Comparison of ENCODE assay signal across 8 cellular contexts in genomic region chr21:42145569-42146250, GRCh38.
DNase-seq lines count a peak whose midpoint lies in the region; ATAC-seq and TF ChIP-seq lines count a peak whose summit lies in the region.

No MANE protein-coding gene starts in this region.

- H3K27ac Mint-ChIP-seq in activated naive CD4-positive, alpha-beta T cell treated with anti-CD3 and anti-CD28 coated beads for 36 hours: no peak overlapping the region
- H3K27ac Mint-ChIP-seq in osteocyte (ENCODE audit: unreplicated experiment): no peak overlapping the region

- peaks cover 11% of the 10 kb centered on the region for H3K4me1 ChIP-seq in DOHH2 (ENCODE audit: control insufficient read depth, low read length)
- no peaks in the 10 kb centered on the region for H3K4me1 ChIP-seq in MM.1S (ENCODE audit: low read length)
- H3K4me1 ChIP-seq in transverse colon: peaks cover 0 to 10% (median 4%) of the 10 kb centered on the region in 4 donors

- H3K36me3 ChIP-seq in DOHH2 (ENCODE audit: control insufficient read depth, low read length): no peaks in the 10 kb centered on the region
- H3K36me3 ChIP-seq in MM.1S (replicated peaks; ENCODE audit: insufficient read depth, low read length): no peaks in the 10 kb centered on the region
- no peaks in the 10 kb centered on the region for H3K36me3 ChIP-seq in transverse colon

- no peak overlapping the region for H2AFZ ChIP-seq in MM.1S (ENCODE audit: low read length)

- no peak for TF ChIP-seq POLR2A in transverse colon (IDR thresholded peaks at IDR 0.05)

- H3K27me3 ChIP-seq in DOHH2 (ENCODE audit: control insufficient read depth, low read length) (no peaks in the 10 kb centered on the region; the same call in 1 of the 2 replicates), MM.1S (replicated peaks; ENCODE audit: insufficient read depth, low read length) (peaks cover 63% of the 10 kb centered on the region), transverse colon (no peaks in the 10 kb centered on the region)

- no peaks in the 10 kb centered on the region for H3K36me3 Mint-ChIP-seq in activated naive CD4-positive, alpha-beta T cell treated with anti-CD3 and anti-CD28 coated beads for 36 hours (ENCODE audit: low read depth)
- H3K36me3 Mint-ChIP-seq in osteocyte (ENCODE audit: unreplicated experiment): no peaks in the 10 kb centered on the region

- no peaks in the 10 kb centered on the region for H3K27me3 Mint-ChIP-seq in activated naive CD4-positive, alpha-beta T cell treated with anti-CD3 and anti-CD28 coated beads for 36 hours (ENCODE audit: low read depth)
- peaks cover 22% of the 10 kb centered on the region for H3K27me3 Mint-ChIP-seq in osteocyte (ENCODE audit: unreplicated experiment)

- no peak overlapping the region for H3K4me3 ChIP-seq in DOHH2 (ENCODE audit: low read length)
- no peak overlapping the region for H3K4me3 ChIP-seq in MM.1S (ENCODE audit: low read length)
- no peak overlapping the region for H3K4me3 ChIP-seq in transverse colon

- 34% methylated on average over 14 of the region's 14 CpGs; no CpG with 5 or more reads in 1 of the 2 donors for WGBS in transverse colon (ENCODE audit: low coverage in 1 of 2), 2 donors

- no peaks in the 10 kb centered on the region for H3K9me2 ChIP-seq in DOHH2 (replicated peaks; ENCODE audit: control insufficient read depth, low read length)
- H3K9me2 ChIP-seq in MM.1S (replicated peaks; ENCODE audit: insufficient read depth, low read length): no peaks in the 10 kb centered on the region

- no peaks in the 10 kb centered on the region for H3K9me3 Mint-ChIP-seq in activated naive CD4-positive, alpha-beta T cell treated with anti-CD3 and anti-CD28 coated beads for 36 hours
- no peaks in the 10 kb centered on the region for H3K9me3 Mint-ChIP-seq in osteocyte (ENCODE audit: unreplicated experiment)

- no peaks in the 10 kb centered on the region for H3K9me3 ChIP-seq in DOHH2 (ENCODE audit: control insufficient read depth, insufficient read depth, low read length)
- H3K9me3 ChIP-seq in MM.1S (replicated peaks; ENCODE audit: insufficient read depth, low read length): no peaks in the 10 kb centered on the region
- H3K9me3 ChIP-seq in transverse colon: no peaks in the 10 kb centered on the region

- H3K4me2 ChIP-seq in DOHH2 (ENCODE audit: low read length) (no peak overlapping the region), MM.1S (ENCODE audit: low read depth, low read length) (peak overlapping the region; percentile 10; the same call in 1 of the 2 replicates)

- peaks cover 7% of the 10 kb centered on the region for H3K4me1 Mint-ChIP-seq in activated naive CD4-positive, alpha-beta T cell treated with anti-CD3 and anti-CD28 coated beads for 36 hours (ENCODE audit: low read depth)
- H3K4me1 Mint-ChIP-seq in osteocyte (ENCODE audit: unreplicated experiment): peaks cover 3% of the 10 kb centered on the region

- TF ChIP-seq EP300 in transverse colon (IDR thresholded peaks at IDR 0.05; ENCODE audit: low read depth): no peak

- no peak for ATAC-seq in HG03521 (IDR thresholded peaks at IDR 0.05; ENCODE audit: unreplicated experiment)

- H3K27ac ChIP-seq in DOHH2 (ENCODE audit: low read depth, low read length): no peak overlapping the region
- H3K27ac ChIP-seq in MM.1S (ENCODE audit: low read length): no peak overlapping the region
- no peak overlapping the region for H3K27ac ChIP-seq in transverse colon

- no peaks in the 10 kb centered on the region for H3K79me2 ChIP-seq in DOHH2 (ENCODE audit: control insufficient read depth, low read length)
- H3K79me2 ChIP-seq in MM.1S (ENCODE audit: low read length): no peaks in the 10 kb centered on the region

- H3K4me3 Mint-ChIP-seq in activated naive CD4-positive, alpha-beta T cell treated with anti-CD3 and anti-CD28 coated beads for 36 hours: no peak overlapping the region
- H3K4me3 Mint-ChIP-seq in osteocyte (ENCODE audit: unreplicated experiment): no peak overlapping the region

- TF ChIP-seq CTCF in DOHH2 (IDR thresholded peaks at IDR 0.05; ENCODE audit: low read depth, low read length, poor library complexity, severe bottlenecking) (peak; percentile 95), MM.1S (IDR thresholded peaks at IDR 0.05; ENCODE audit: low read length) (peak; percentile 99), osteocyte (IDR thresholded peaks at IDR 0.05) (peak; percentile 89), transverse colon (IDR thresholded peaks at IDR 0.05) (peak; percentile 87 to 97 (median 95))

- intact Hi-C loops in activated naive CD4-positive, alpha-beta T cell treated with anti-CD3 and anti-CD28 coated beads for 36 hours (cut with micrococcal nuclease): loop anchor here (1.0 to 10.0 kb wide), 5 partner anchors 113 to 379 kb away; no protein-coding TSS in a partner anchor
- intact Hi-C loops in transverse colon (cut with DNase I; ENCODE audit: low total_unique reads): loop anchor here (5.0 kb wide), 1 partner anchor 112 kb away; no protein-coding TSS in a partner anchor

- H3F3A ChIP-seq in DOHH2 (ENCODE audit: control insufficient read depth, insufficient read depth): no peaks in the 10 kb centered on the region
- no peaks in the 10 kb centered on the region for H3F3A ChIP-seq in MM.1S (ENCODE audit: insufficient read depth, low read length)

- in situ Hi-C loops in transverse colon (cut with MboI; ENCODE audit: low pct_ligation_motif_present in 1 of 4, low pct_unique_long_range_greater_than_20kb in 1 of 4, low sequenced_read_pairs in 3 of 4): loop anchor here in 3 of 4 donors (5.0 to 10.0 kb wide), 3 partner anchors 112 to 299 kb away; no protein-coding TSS in a partner anchor

- H3K9ac ChIP-seq in MM.1S (ENCODE audit: low read length): no peak overlapping the region

- 0 out of 2 replicates have a peak, but pooled peaks cover 4% of the 10 kb centered on the region for H4K20me1 ChIP-seq in DOHH2 (ENCODE audit: control insufficient read depth, insufficient read depth, low read depth, low read length)
- no peaks in the 10 kb centered on the region for H4K20me1 ChIP-seq in MM.1S (ENCODE audit: insufficient read depth, low read length)

- DNase-seq in MM.1S: peak; percentile 68
- DNase-seq in SK-N-DZ (ENCODE audit: low spot score): peak; percentile 33
- peak; percentile 77 for DNase-seq in activated naive CD4-positive, alpha-beta T cell treated with anti-CD3 and anti-CD28 coated beads for 36 hours
- DNase-seq in glomerular endothelial cell (ENCODE audit: extremely low read depth, low read depth, low spot score): peak; percentile 18
- DNase-seq in osteocyte (ENCODE audit: extremely low spot score, unreplicated experiment): no peak
- peak; percentile 66 for DNase-seq in transverse colon

- CTCF ChIA-PET in activated naive CD4-positive, alpha-beta T cell treated with anti-CD3 and anti-CD28 coated beads for 36 hours (lab: Charles Lee): interaction anchor here (0.5 to 4.7 kb wide), 40 partner anchors 8 to 329 kb away, joined by 3 to 111 read pairs (median 5); partner anchors contain the start of gene ABCG1
